23 cellular contexts compared by ENCODE assay signal in the genomic region with DNA sequence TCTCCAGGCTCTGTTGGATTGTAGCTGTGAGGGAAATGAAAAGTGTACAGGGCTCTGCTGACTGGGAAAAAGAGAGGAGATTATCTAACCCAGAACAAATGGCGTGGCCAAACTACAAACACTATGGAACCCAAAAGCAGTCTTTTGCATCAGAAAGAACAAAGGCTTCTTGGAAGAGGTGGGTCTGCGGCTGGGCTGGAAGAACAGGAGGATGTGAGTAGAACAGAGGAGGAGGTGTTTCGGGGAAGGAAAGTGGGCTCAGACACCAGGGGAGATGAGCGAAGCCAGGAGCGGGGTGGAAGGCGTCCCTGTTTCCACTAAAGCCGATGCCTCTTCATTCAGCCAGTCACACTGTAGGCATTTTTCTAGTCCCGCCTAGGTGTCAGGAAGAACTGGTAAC. TPM values are rescaled to one million over a fixed set of nuclear protein-coding genes. Genes with fewer than 3 reads are reported as not detected.
A peak's percentile ranks its signal among the peaks of the same experiment; 100 is the strongest.
DNase-seq lines count a peak whose midpoint lies in the region; FAIRE-seq and TF ChIP-seq lines count a peak whose summit lies in the region.
"Had no signal": no experiment of that assay in that cellular context is flagged by ENCODE, and none has a peak within 500 bp of the region (broad histone marks: within the 10 kb centered on the region; RNA-seq: fewer than 3 reads in every experiment).

No MANE protein-coding gene starts in this region.

- H2BK12ac ChIP-seq in H1 (ENCODE audit: low read depth, low read length): 0 out of 2 replicates have a peak overlapping the region, but pooled peaks have one; percentile 17

- no peak overlapping the region for H3K4me3 Mint-ChIP-seq in activated naive CD4-positive, alpha-beta T cell treated with anti-CD3 and anti-CD28 coated beads, Interleukin-2, amount 10 ng/mL, durations not matched to agents 7 days and 5 days
- no peak overlapping the region for H3K4me3 Mint-ChIP-seq in type B pancreatic cell
- H3K4me3 Mint-ChIP-seq: CD4-positive, alpha-beta T cell; H9 had no signal

- H3K9me3 ChIP-seq in H1 (ENCODE audit: insufficient read depth in 2 of 2, low read depth in 1 of 2, low read length in 1 of 2): no peaks in the 10 kb centered on the region
- H3K9me3 ChIP-seq: A549, Caco-2 had no signal

- peak overlapping the region; percentile 34 for H4K91ac ChIP-seq in H1 (replicated peaks; ENCODE audit: insufficient read length, low read length)

- CTCF ChIA-PET in activated naive CD4-positive, alpha-beta T cell treated with anti-CD3 and anti-CD28 coated beads, Interleukin-2, amount 10 ng/mL, durations not matched to agents 7 days and 5 days (lab: Charles Lee): interaction anchor here (1.2 to 3.6 kb wide), 2 partner anchors 19 to 87 kb away, joined by 4 to 17 read pairs; partner anchors contain the start of gene KAT5
- CTCF ChIA-PET in H1 (lab: Charles Lee; ENCODE audit: partially characterized antibody): interaction anchor here (0.6 to 4.9 kb wide), 15 partner anchors 8 to 831 kb away, joined by 3 to 42 read pairs (median 4); partner anchors contain the start of gene AP5B1

- TF ChIP-seq RAD21 in H1 (IDR thresholded peaks at IDR 0.05 in 1 of 2, conservative IDR thresholded peaks at IDR 0.05 in 1 of 2; ENCODE audit: low read depth in 2 of 2, low read length in 2 of 2): no peak

- H2AFZ ChIP-seq in H1 (ENCODE audit: low read length): peak overlapping the region; percentile 73; the same call in 1 of the 2 replicates
- H2AFZ ChIP-seq: GM23248 had no signal

- H3K79me1 ChIP-seq in H1 (ENCODE audit: low read depth, low read length): 0 out of 2 replicates have a peak, but pooled peaks cover 2% of the 10 kb centered on the region

- no peaks in the 10 kb centered on the region for H3K23me2 ChIP-seq in H1 (ENCODE audit: low read depth, low read length)

- peaks cover 0 to 20% (median 5%) of the 10 kb centered on the region in 4 experiments; a peak in 5 of 7 replicates for H3K4me1 ChIP-seq in H1 (replicated peaks in 1 of 4; ENCODE audit: control insufficient read depth in 3 of 4, insufficient read depth in 4 of 4, low read length in 3 of 4)
- H3K4me1 ChIP-seq: A549 had no signal

- no peak overlapping the region for H2BK5ac ChIP-seq in H1 (ENCODE audit: low read depth, low read length)

- H3K36me3 Mint-ChIP-seq in activated naive CD4-positive, alpha-beta T cell treated with anti-CD3 and anti-CD28 coated beads, Interleukin-2, amount 10 ng/mL, durations not matched to agents 7 days and 5 days: no peaks in the 10 kb centered on the region
- H3K36me3 Mint-ChIP-seq in type B pancreatic cell: no peaks in the 10 kb centered on the region

- H4K8ac ChIP-seq in H1 (ENCODE audit: extremely low read depth, insufficient read depth, low read length): no peak overlapping the region

- TF ChIP-seq CTCF in H1 (IDR thresholded peaks at IDR 0.05; ENCODE audit: control extremely low read depth in 1 of 3, insufficient read depth in 1 of 3, low read depth in 1 of 3, low read length in 3 of 3): no peak
- no peak for TF ChIP-seq CTCF in type B pancreatic cell (conservative IDR thresholded peaks at IDR 0.05)

- WGBS in H1 (ENCODE audit: extremely low coverage in 1 of 2, insufficient coverage in 1 of 2, insufficient read length in 1 of 2, insufficient replicate concordance in 2 of 2, low coverage in 1 of 2, low lambda C conversion rate in 2 of 2, missing lambda C conversion rate in 1 of 2), 2 experiments: 90% methylated on average over 8 of the region's 8 CpGs; no CpG with 5 or more reads in 1 of the 2 experiments

- H3K4me2 ChIP-seq in H1 (ENCODE audit: insufficient read depth in 1 of 2, low read depth in 2 of 2, low read length in 2 of 2): peak overlapping the region in 1 of 2 experiments; percentile 34; a peak in 2 of 4 replicates
- H3K4me2 ChIP-seq: A549 had no signal

- H2BK15ac ChIP-seq in H1 (ENCODE audit: low read length): peak overlapping the region; percentile 81; the same call in 1 of the 2 replicates

- H3K27ac ChIP-seq in H1 (ENCODE audit: low read depth, low read length): no peak overlapping the region
- H3K27ac ChIP-seq: 22Rv1, A549, C4-2B, GM23248 had no signal

- peaks cover 0 to 3% (median 0%) of the 10 kb centered on the region in 4 experiments; a peak in 3 of 8 replicates for H3K36me3 ChIP-seq in H1 (ENCODE audit: control insufficient read depth in 2 of 4, insufficient read depth in 4 of 4, low read length in 3 of 4)

- no peak for TF ChIP-seq POLR2A in H1 (IDR thresholded peaks at IDR 0.05; ENCODE audit: control extremely low read depth in 1 of 2, low read depth in 2 of 2, low read length in 2 of 2)

- H3K9me3 Mint-ChIP-seq in activated naive CD4-positive, alpha-beta T cell treated with anti-CD3 and anti-CD28 coated beads, Interleukin-2, amount 10 ng/mL, durations not matched to agents 7 days and 5 days: no peaks in the 10 kb centered on the region
- no peaks in the 10 kb centered on the region for H3K9me3 Mint-ChIP-seq in type B pancreatic cell
- H3K9me3 Mint-ChIP-seq: CD4-positive, alpha-beta T cell; H9 had no signal

- H3K23ac ChIP-seq in H1 (ENCODE audit: insufficient read length): no peak overlapping the region

- no peak overlapping the region; a peak in 1 of 7 replicates for H3K9ac ChIP-seq in H1 (replicated peaks in 1 of 4; ENCODE audit: extremely low read depth in 1 of 4, low read depth in 3 of 4, low read length in 3 of 4)
- H3K9ac ChIP-seq: GM23248 had no signal

- H3K27me3 ChIP-seq in H1 (replicated peaks in 1 of 4; ENCODE audit: control insufficient read depth in 3 of 4, extremely low read depth in 1 of 4, insufficient read depth in 3 of 4, low read length in 3 of 4): no peaks in the 10 kb centered on the region; a peak in 1 of 7 replicates

- H3K27ac Mint-ChIP-seq in activated naive CD4-positive, alpha-beta T cell treated with anti-CD3 and anti-CD28 coated beads, Interleukin-2, amount 10 ng/mL, durations not matched to agents 7 days and 5 days: peak overlapping the region; percentile 67
- H3K27ac Mint-ChIP-seq in type B pancreatic cell: peak overlapping the region; percentile 4
- H3K27ac Mint-ChIP-seq: CD4-positive, alpha-beta T cell had no signal

- TF ChIP-seq EP300 in H1 (IDR thresholded peaks at IDR 0.05; ENCODE audit: borderline replicate concordance in 1 of 2, low read depth in 2 of 2, low read length in 2 of 2): no peak

- H2BK20ac ChIP-seq in H1 (ENCODE audit: low read length): no peak overlapping the region

- H3K56ac ChIP-seq in H1 (replicated peaks; ENCODE audit: insufficient read length, low read depth, low read length): no peak overlapping the region

- POLR2A ChIA-PET in H1 (lab: Charles Lee; ENCODE audit: partially characterized antibody): interaction anchor here (0.7 to 2.1 kb wide), 8 partner anchors 9 to 205 kb away, joined by 3 to 8 read pairs (median 3); partner anchors contain the start of genes CFL1 and FIBP

- FAIRE-seq in HTR-8/SVneo (lab: Jason Lieb, UNC): peak; percentile 16
- FAIRE-seq in H1 (lab: Jason Lieb, UNC): no peak
- FAIRE-seq: A549, D721Med, GM12878, GM19239 had no signal

- peaks cover 34% of the 10 kb centered on the region for H3K4me1 Mint-ChIP-seq in activated naive CD4-positive, alpha-beta T cell treated with anti-CD3 and anti-CD28 coated beads, Interleukin-2, amount 10 ng/mL, durations not matched to agents 7 days and 5 days
- H3K4me1 Mint-ChIP-seq in type B pancreatic cell (ENCODE audit: unreplicated experiment): peaks cover 5% of the 10 kb centered on the region

- H2AK5ac ChIP-seq in H1 (ENCODE audit: low read depth, low read length): no peak overlapping the region

- peaks cover 93% of the 10 kb centered on the region for H3K27me3 Mint-ChIP-seq in activated naive CD4-positive, alpha-beta T cell treated with anti-CD3 and anti-CD28 coated beads, Interleukin-2, amount 10 ng/mL, durations not matched to agents 7 days and 5 days
- peaks cover 11% of the 10 kb centered on the region for H3K27me3 Mint-ChIP-seq in type B pancreatic cell

- DNase-seq in activated naive CD4-positive, alpha-beta T cell treated with anti-CD3 and anti-CD28 coated beads, Interleukin-2, amount 10 ng/mL, durations not matched to agents 7 days and 5 days: no peak
- DNase-seq in activated naive CD4-positive, alpha-beta T cell treated with anti-CD3 and anti-CD28 coated beads, Interleukin-2, amount 50 U/mL, for 16 hours: no peak
- DNase-seq in HTR-8/SVneo (ENCODE audit: insufficient read length, low spot score): no peak
- no peak for DNase-seq in H1 (ENCODE audit: low read depth in 1 of 2, low spot score in 2 of 2)
- DNase-seq in type B pancreatic cell (ENCODE audit: extremely low spot score, unreplicated experiment): no peak
- DNase-seq in GM19240 (ENCODE audit: insufficient read length, low spot score): no peak
- no peak for DNase-seq in DMS153 treated with DMSO at 0.1 percent for 48 hours (lab: John Stamatoyannopoulos, UW; ENCODE audit: unreplicated experiment)
- no peak for DNase-seq in inferior parietal cortex (ENCODE audit: extremely low spot score)
- DNase-seq: AML-193; Caco-2; CD4-positive, alpha-beta T cell; DMS79 treated with DMSO at 0.1 percent for 48 hours; EL; GM23248; H9 had no signal

- H3K79me2 ChIP-seq in H1 (ENCODE audit: control insufficient read depth in 1 of 2, insufficient read depth in 2 of 2, low read length in 2 of 2): no peaks in the 10 kb centered on the region

- H4K5ac ChIP-seq in H1 (ENCODE audit: insufficient read length, low read depth, low read length): no peak overlapping the region

- no peaks in the 10 kb centered on the region for H4K20me1 ChIP-seq in H1 (replicated peaks in 1 of 2; ENCODE audit: control insufficient read depth in 1 of 2, insufficient read depth in 2 of 2, low read length in 2 of 2)

- no peak overlapping the region for H3K4ac ChIP-seq in H1 (replicated peaks; ENCODE audit: insufficient read length, low read depth, low read length)

- no peak overlapping the region for H3K14ac ChIP-seq in H1 (ENCODE audit: insufficient read length)

- no peak overlapping the region for H3K18ac ChIP-seq in H1 (ENCODE audit: extremely low read depth, low read length)

- no peak overlapping the region for H3K4me3 ChIP-seq in H1 (ENCODE audit: extremely low read depth in 1 of 4, insufficient read depth in 2 of 4, low read depth in 3 of 4, low read length in 4 of 4)
- H3K4me3 ChIP-seq: A549, GM12878, GM23248 had no signal

- no peak overlapping the region for H2BK120ac ChIP-seq in H1 (replicated peaks; ENCODE audit: low read depth, low read length)

RNA-seq across cellular contexts. Expression of gene OVOL1, which starts 12.0 kb away (rescaled TPM):
- 3.3 and 3.4 TPM in 2 replicates for total RNA-seq in H1 (2021; fragmentation: NEBNext Ultra II Directional; extraction: Animal tissue kit (Norgen Biotek cat#: 25700))
- 2.6 and 3.3 TPM in 2 replicates for polyA plus RNA-seq in H1 (2011; rRNA removed)
- polyA plus RNA-seq in H1 (2011; cell fraction: cytosol; rRNA removed): 2.5 TPM
- polyA plus RNA-seq in H1 (2011; cell fraction: nucleus; rRNA removed): 3.3 TPM
- 2.3 to 2.6 TPM (median 2.5 TPM) in 4 replicates for polyA plus RNA-seq in H1 (2012, experiment 1 of 2)
- polyA plus RNA-seq in H1 (2012, experiment 2 of 2): 3.8 TPM
- 1.8 TPM for polyA plus RNA-seq in H1 (2013, experiment 1 of 2)
- polyA plus RNA-seq in H1 (2013, experiment 2 of 2): 2.2 TPM
- polyA minus RNA-seq in H1 (2011; rRNA and poly(A)+ RNA removed): 2.9 TPM in 2 replicates
- 1.4 TPM for polyA minus RNA-seq in H1 (2011; cell fraction: cytosol; rRNA and poly(A)+ RNA removed)
- polyA minus RNA-seq in H1 (2011; cell fraction: nucleus; rRNA and poly(A)+ RNA removed): 2.0 TPM
- 7.7 and 39.8 TPM in 2 replicates for total RNA-seq in type B pancreatic cell (ENCODE audit: low replicate concordance)
- total RNA-seq: G401, GM23248 had no signal
- polyA plus RNA-seq: A549, BJ, GM23248 had no signal

RNA-seq across cellular contexts. Expression of gene AP5B1, which starts 18.1 kb away (rescaled TPM):
- 9.9 and 10.0 TPM in 2 replicates for total RNA-seq in H1 (2021; fragmentation: NEBNext Ultra II Directional; extraction: Animal tissue kit (Norgen Biotek cat#: 25700))
- 7.6 and 10.3 TPM in 2 replicates for polyA plus RNA-seq in H1 (2011; rRNA removed)
- 6.2 TPM for polyA plus RNA-seq in H1 (2011; cell fraction: cytosol; rRNA removed)
- polyA plus RNA-seq in H1 (2011; cell fraction: nucleus; rRNA removed): 12.5 TPM
- polyA plus RNA-seq in H1 (2012, experiment 1 of 2): 5.0 to 7.0 TPM (median 6.4 TPM) in 4 replicates
- 6.4 TPM for polyA plus RNA-seq in H1 (2012, experiment 2 of 2)
- polyA plus RNA-seq in H1 (2013, experiment 1 of 2): 4.2 TPM
- polyA plus RNA-seq in H1 (2013, experiment 2 of 2): 4.2 TPM
- 8.5 and 8.6 TPM in 2 replicates for polyA minus RNA-seq in H1 (2011; rRNA and poly(A)+ RNA removed)
- polyA minus RNA-seq in H1 (2011; cell fraction: cytosol; rRNA and poly(A)+ RNA removed): 9.2 TPM
- 10.7 TPM for polyA minus RNA-seq in H1 (2011; cell fraction: nucleus; rRNA and poly(A)+ RNA removed)
- total RNA-seq in type B pancreatic cell (ENCODE audit: low replicate concordance): 16.6 and 38.9 TPM in 2 replicates

RNA-seq across cellular contexts. Expression of gene SNX32, which starts 34.9 kb away (rescaled TPM):
- 1.1 and 2.2 TPM in 2 replicates for total RNA-seq in H1 (2021; fragmentation: NEBNext Ultra II Directional; extraction: Animal tissue kit (Norgen Biotek cat#: 25700))
- 0.76 and 1.4 TPM in 2 replicates for polyA plus RNA-seq in H1 (2011; rRNA removed)
- 0.96 TPM for polyA plus RNA-seq in H1 (2011; cell fraction: cytosol; rRNA removed)
- polyA plus RNA-seq in H1 (2011; cell fraction: nucleus; rRNA removed): 7.1 TPM
- polyA plus RNA-seq in H1 (2012, experiment 1 of 2): 1.2 to 2.6 TPM (median 2.2 TPM) in 4 replicates
- 1.2 TPM for polyA plus RNA-seq in H1 (2012, experiment 2 of 2)
- polyA plus RNA-seq in H1 (2013, experiment 1 of 2): 0.61 TPM
- 0.57 TPM for polyA plus RNA-seq in H1 (2013, experiment 2 of 2)
- polyA minus RNA-seq in H1 (2011; rRNA and poly(A)+ RNA removed): 0.54 and 1.1 TPM in 2 replicates
- not detected for polyA minus RNA-seq in H1 (2011; cell fraction: cytosol; rRNA and poly(A)+ RNA removed)
- 1.6 TPM for polyA minus RNA-seq in H1 (2011; cell fraction: nucleus; rRNA and poly(A)+ RNA removed)
- total RNA-seq in type B pancreatic cell (ENCODE audit: low replicate concordance): 0.76 and 4.2 TPM in 2 replicates
- total RNA-seq: Caco-2, G401, GM23248 had no signal

RNA-seq across cellular contexts. Expression of gene CFL1, which starts 59.1 kb away (rescaled TPM):
- total RNA-seq in H1 (2021; fragmentation: NEBNext Ultra II Directional; extraction: Animal tissue kit (Norgen Biotek cat#: 25700)): 1,252 and 1,270 TPM in 2 replicates
- 1,365 and 1,809 TPM in 2 replicates for polyA plus RNA-seq in H1 (2011; rRNA removed)
- polyA plus RNA-seq in H1 (2011; cell fraction: cytosol; rRNA removed): 1,336 TPM
- polyA plus RNA-seq in H1 (2011; cell fraction: nucleus; rRNA removed): 788 TPM
- polyA plus RNA-seq in H1 (2012, experiment 1 of 2): 1,064 to 1,459 TPM (median 1,329 TPM) in 4 replicates
- polyA plus RNA-seq in H1 (2012, experiment 2 of 2): 1,254 TPM
- polyA plus RNA-seq in H1 (2013, experiment 1 of 2): 989 TPM
- 932 TPM for polyA plus RNA-seq in H1 (2013, experiment 2 of 2)
- 1,332 and 1,357 TPM in 2 replicates for polyA minus RNA-seq in H1 (2011; rRNA and poly(A)+ RNA removed)
- 622 TPM for polyA minus RNA-seq in H1 (2011; cell fraction: cytosol; rRNA and poly(A)+ RNA removed)
- 426 TPM for polyA minus RNA-seq in H1 (2011; cell fraction: nucleus; rRNA and poly(A)+ RNA removed)
- 947 and 981 TPM in 2 replicates for total RNA-seq in type B pancreatic cell (ENCODE audit: low replicate concordance)
